Comparison of ENCODE assay signal across 1 cellular context in the genomic region with DNA sequence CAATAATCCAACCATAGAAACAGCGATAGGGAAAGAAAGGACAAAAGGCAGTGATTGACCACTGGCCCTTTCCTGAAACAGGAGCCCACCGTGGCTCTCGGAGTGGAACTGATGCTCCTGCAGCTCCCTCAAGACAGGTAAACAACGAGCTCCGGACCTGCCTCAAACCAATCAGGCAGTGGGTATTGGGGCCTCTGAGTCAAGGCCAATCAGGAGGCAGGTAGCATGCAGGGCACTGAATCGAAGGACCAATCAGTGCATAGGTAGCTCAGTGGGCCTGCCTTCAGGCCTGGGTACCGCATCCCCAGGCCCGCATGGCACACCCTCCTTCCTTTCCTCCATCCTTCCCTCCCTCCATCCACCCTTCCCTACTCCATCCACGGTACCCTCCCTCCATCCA.
TF ChIP-seq lines count a peak whose summit lies in the region.

No MANE protein-coding gene starts in this region.

TF ChIP-seq in HCT116, 20 proteins besides CTCF, POLR2A, EP300 and RAD21:
- TF ChIP-seq ZNF274 (IDR thresholded peaks at IDR 0.05; ENCODE audit: low read depth, low read length) (no peak), ZFX (IDR thresholded peaks at IDR 0.05) (no peak), FOSL1 (IDR thresholded peaks at IDR 0.05; ENCODE audit: low read depth) (no peak), ELF1 (IDR thresholded peaks at IDR 0.05; ENCODE audit: borderline replicate concordance, low read depth) (no peak), EZH2 (IDR thresholded peaks at IDR 0.05) (no peak), POLR2AphosphoS5 (IDR thresholded peaks at IDR 0.05; ENCODE audit: low read depth, low read length) (no peak), SP1 (IDR thresholded peaks at IDR 0.05; ENCODE audit: low read depth) (no peak)
- TF ChIP-seq, protein P1, sequence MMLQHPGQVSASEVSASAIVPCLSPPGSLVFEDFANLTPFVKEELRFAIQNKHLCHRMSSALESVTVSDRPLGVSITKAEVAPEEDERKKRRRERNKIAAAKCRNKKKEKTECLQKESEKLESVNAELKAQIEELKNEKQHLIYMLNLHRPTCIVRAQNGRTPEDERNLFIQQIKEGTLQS (IDR thresholded peaks at IDR 0.05) = no peak
- TF ChIP-seq, protein P2, sequence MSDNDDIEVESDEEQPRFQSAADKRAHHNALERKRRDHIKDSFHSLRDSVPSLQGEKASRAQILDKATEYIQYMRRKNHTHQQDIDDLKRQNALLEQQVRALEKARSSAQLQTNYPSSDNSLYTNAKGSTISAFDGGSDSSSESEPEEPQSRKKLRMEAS (IDR thresholded peaks at IDR 0.05) = no peak
